In genomic region chr4:8964201-8964788, GRCh38 we compare ENCODE assay signal across 8 cellular contexts.
A peak's percentile ranks its signal among the peaks of the same experiment; 100 is the strongest.
DNase-seq lines count a peak whose midpoint lies in the region; ATAC-seq and TF ChIP-seq lines count a peak whose summit lies in the region.
"Not testable (repeated sequence)": the region's sequence is repeated elsewhere in the genome, so short reads cannot be mapped to it uniquely, and the experiment has no call there.

No MANE protein-coding gene starts in this region.

- not testable (repeated sequence) for H3K9me2 ChIP-seq in SK-N-SH

- H3K27me3 ChIP-seq in H7 (ENCODE audit: control insufficient read depth, insufficient read depth, low read length); SK-N-SH (ENCODE audit: insufficient read depth): not testable (repeated sequence)
- peaks cover 0 to 57% (median 0%) of the 10 kb centered on the region in 4 donors for H3K27me3 ChIP-seq in esophagus muscularis mucosa
- H3K27me3 ChIP-seq in upper lobe of right lung: peaks cover 12% of the 10 kb centered on the region

- H3K4me3 ChIP-seq in H7 (ENCODE audit: insufficient read depth, low read depth, low read length) (peak overlapping the region; percentile 29), esophagus muscularis mucosa (peak overlapping the region in 3 of 4 donors; percentile 12 to 40 (median 32)), iPS-18c (ENCODE audit: insufficient read depth, low read depth, low read length) (peak overlapping the region; percentile 36; the same call in 1 of the 2 replicates), upper lobe of right lung (peak overlapping the region; percentile 14)
- H3K4me3 ChIP-seq in SK-N-SH (ENCODE audit: low read depth in 2 of 2, low read length in 1 of 2): not testable (repeated sequence)

- H3K9me3 Mint-ChIP-seq in activated naive CD8-positive, alpha-beta T cell treated with anti-CD3 and anti-CD28 coated beads, Interleukin-2, amount 50 U/mL, for 24 hours: not testable (repeated sequence)
- peaks cover 36% of the 10 kb centered on the region for H3K9me3 Mint-ChIP-seq in nephron progenitor cell

- H3K4me3 Mint-ChIP-seq in activated naive CD8-positive, alpha-beta T cell treated with anti-CD3 and anti-CD28 coated beads, Interleukin-2, amount 50 U/mL, for 24 hours: not testable (repeated sequence)
- peak overlapping the region; percentile 60 for H3K4me3 Mint-ChIP-seq in nephron progenitor cell

- POLR2A ChIA-PET in SK-N-SH (lab: Yijun Ruan, JAX): not testable (repeated sequence)

- 7% methylated on average over 5 of the region's 40 CpGs for WGBS in SK-N-SH (ENCODE audit: low lambda C conversion rate)
- 38% methylated on average over 2 of the region's 40 CpGs for WGBS in esophagus muscularis mucosa

- H3K27me3 Mint-ChIP-seq in activated naive CD8-positive, alpha-beta T cell treated with anti-CD3 and anti-CD28 coated beads, Interleukin-2, amount 50 U/mL, for 24 hours: not testable (repeated sequence)
- H3K27me3 Mint-ChIP-seq in nephron progenitor cell (ENCODE audit: low read depth, poor library complexity): peaks cover 45% of the 10 kb centered on the region

- H3K4me1 ChIP-seq in SK-N-SH (ENCODE audit: control insufficient read depth in 1 of 2, insufficient read depth in 2 of 2, low read depth in 1 of 2, low read length in 1 of 2); upper lobe of right lung: not testable (repeated sequence)
- peaks cover 0 to 13% (median 12%) of the 10 kb centered on the region in 4 donors for H3K4me1 ChIP-seq in esophagus muscularis mucosa

- H3K36me3 ChIP-seq in H7 (replicated peaks; ENCODE audit: control insufficient read depth, insufficient read depth, low read length); SK-N-SH (replicated peaks in 1 of 2; ENCODE audit: control insufficient read depth in 1 of 2, insufficient read depth in 2 of 2, low read length in 1 of 2); esophagus muscularis mucosa; upper lobe of right lung: not testable (repeated sequence)

- not testable (repeated sequence) for H3K27ac Mint-ChIP-seq in activated naive CD8-positive, alpha-beta T cell treated with anti-CD3 and anti-CD28 coated beads, Interleukin-2, amount 50 U/mL, for 24 hours; nephron progenitor cell

- not testable (repeated sequence) for TF ChIP-seq EP300 in SK-N-SH (IDR thresholded peaks at IDR 0.05; ENCODE audit: borderline replicate concordance in 1 of 2, low read depth in 1 of 2, low read length in 1 of 2); esophagus muscularis mucosa (IDR thresholded peaks at IDR 0.05)

- DNase-seq in H7: peak; percentile 74
- peak; percentile 17 for DNase-seq in SK-N-SH
- peak; percentile 15 for DNase-seq in activated naive CD8-positive, alpha-beta T cell treated with anti-CD3 and anti-CD28 coated beads, Interleukin-2, amount 50 U/mL, for 24 hours
- not testable (repeated sequence) for DNase-seq in esophagus muscularis mucosa (ENCODE audit: extremely low spot score)
- DNase-seq in nephron progenitor cell: peak; percentile 60
- DNase-seq in stimulated activated CD4-positive, alpha-beta T cell treated with anti-CD3 and anti-CD28 coated beads, Interleukin-15, amount 100 ng/mL, for 24 hours: peak; percentile 16
- DNase-seq in upper lobe of right lung: peak; percentile 71

- intact Hi-C loops in esophagus muscularis mucosa (cut with DNase I); upper lobe of right lung (cut with DNase I): not testable (repeated sequence)

- not testable (repeated sequence) for TF ChIP-seq POLR2A in esophagus muscularis mucosa (IDR thresholded peaks at IDR 0.05; ENCODE audit: low read depth)

- not testable (repeated sequence) for H3K9ac ChIP-seq in SK-N-SH

- not testable (repeated sequence) for H3K9me3 ChIP-seq in SK-N-SH; esophagus muscularis mucosa; iPS-18c (ENCODE audit: control insufficient read depth, insufficient read depth, low read length); upper lobe of right lung

- H3F3A ChIP-seq in SK-N-SH (replicated peaks; ENCODE audit: insufficient read depth): not testable (repeated sequence)

- not testable (repeated sequence) for H4K20me1 ChIP-seq in SK-N-SH (ENCODE audit: insufficient read depth)

- CTCF ChIA-PET in SK-N-SH (lab: Yijun Ruan, JAX): not testable (repeated sequence)

- not testable (repeated sequence) for H3K36me3 Mint-ChIP-seq in activated naive CD8-positive, alpha-beta T cell treated with anti-CD3 and anti-CD28 coated beads, Interleukin-2, amount 50 U/mL, for 24 hours (ENCODE audit: low read depth); nephron progenitor cell (ENCODE audit: low read depth)

- H3K27ac ChIP-seq in SK-N-SH (ENCODE audit: low read depth in 2 of 2, low read length in 1 of 2); esophagus muscularis mucosa (replicated peaks in 1 of 4); upper lobe of right lung: not testable (repeated sequence)

- not testable (repeated sequence) for ATAC-seq in activated naive CD8-positive, alpha-beta T cell treated with anti-CD3 and anti-CD28 coated beads, Interleukin-2, amount 50 U/mL, for 24 hours; upper lobe of right lung

- H3K4me1 Mint-ChIP-seq in activated naive CD8-positive, alpha-beta T cell treated with anti-CD3 and anti-CD28 coated beads, Interleukin-2, amount 50 U/mL, for 24 hours; nephron progenitor cell: not testable (repeated sequence)

- H3K4me2 ChIP-seq in SK-N-SH: not testable (repeated sequence)

- not testable (repeated sequence) for H3K79me2 ChIP-seq in SK-N-SH (ENCODE audit: insufficient read depth)

- not testable (repeated sequence) for H2AFZ ChIP-seq in SK-N-SH (ENCODE audit: low read depth)

- TF ChIP-seq RAD21 in SK-N-SH (IDR thresholded peaks at IDR 0.05; ENCODE audit: low read length): not testable (repeated sequence)

- TF ChIP-seq CTCF in SK-N-SH (IDR thresholded peaks at IDR 0.05); esophagus muscularis mucosa (IDR thresholded peaks at IDR 0.05); nephron progenitor cell (IDR thresholded peaks at IDR 0.05); upper lobe of right lung (IDR thresholded peaks at IDR 0.05): not testable (repeated sequence)
